In the genomic region with DNA sequence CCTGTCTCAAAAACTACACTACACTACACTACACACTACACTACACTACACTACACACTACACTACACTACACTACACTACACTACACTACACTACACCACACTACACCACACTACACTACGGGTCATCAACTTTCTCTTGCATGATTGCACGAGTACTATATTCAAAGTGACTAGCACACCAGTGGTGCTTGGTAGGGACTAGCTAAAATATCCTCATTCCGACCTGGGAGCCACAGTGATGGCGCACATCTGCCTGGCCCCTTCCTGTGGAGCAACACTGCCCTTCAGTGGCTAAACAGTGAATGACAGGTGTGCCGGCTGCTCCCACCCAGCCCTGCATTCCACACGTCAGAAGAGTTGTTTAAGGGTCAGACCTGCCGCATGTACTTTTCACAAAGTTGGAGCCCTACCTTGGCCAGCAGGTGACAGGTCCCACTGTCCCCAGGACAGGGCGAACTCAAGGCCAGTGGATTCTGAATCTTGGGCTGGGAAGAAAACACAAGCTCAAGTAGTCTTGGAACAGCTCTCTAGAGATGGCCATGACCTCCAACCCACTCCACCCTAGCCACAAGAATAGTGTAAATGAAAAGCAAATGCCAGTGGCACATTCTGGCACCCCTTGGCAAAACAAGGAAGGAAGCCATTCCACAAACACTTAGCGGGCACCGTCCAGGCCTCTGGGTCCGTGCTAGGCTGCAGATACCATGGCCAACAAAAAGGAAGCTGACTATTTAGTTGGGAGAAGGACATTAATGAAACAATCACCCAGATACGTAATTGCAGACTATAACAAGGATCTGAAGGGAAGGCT, we compare ENCODE assay signal across 1 cellular context.
A peak's percentile ranks its signal among the peaks of the same experiment; 100 is the strongest.
TF ChIP-seq lines count a peak whose summit lies in the region.

No MANE protein-coding gene starts in this region.

TF ChIP-seq in HepG2, 621 proteins besides CTCF, POLR2A, EP300 and RAD21 (continued from another document and continues in another):
- TF ChIP-seq HNRNPK (IDR thresholded peaks at IDR 0.05; ENCODE audit: low read depth, low read length, poor library complexity, severe bottlenecking) (no peak), ZNF121 (CRISPR knock-in tag; IDR thresholded peaks at IDR 0.05) (no peak), THAP11 (CRISPR knock-in tag; IDR thresholded peaks at IDR 0.05) (peak; percentile 46), CREB1 (IDR thresholded peaks at IDR 0.05) (peak; percentile 29; the same call in 1 of the 2 replicates), CREB1 (CRISPR knock-in tag; IDR thresholded peaks at IDR 0.05) (no peak), NFKB2 (CRISPR knock-in tag; IDR thresholded peaks at IDR 0.05; ENCODE audit: borderline replicate concordance) (peak; percentile 47; the same call in 1 of the 2 replicates), HOXA9 (CRISPR knock-in tag; IDR thresholded peaks at IDR 0.05; ENCODE audit: borderline replicate concordance) (0 out of 2 replicates have a peak, but pooled peaks have one; percentile 57), KDM4B (CRISPR knock-in tag; IDR thresholded peaks at IDR 0.05) (0 out of 2 replicates have a peak, but pooled peaks have one; percentile 21), ZNF331 (CRISPR knock-in tag; IDR thresholded peaks at IDR 0.05) (peak; percentile 81; the same call in 1 of the 2 replicates), SAP130 (CRISPR knock-in tag; IDR thresholded peaks at IDR 0.05; ENCODE audit: low read depth) (peak; percentile 44; the same call in 1 of the 2 replicates), SOX6 (IDR thresholded peaks at IDR 0.05) (no peak), SOX6 (CRISPR knock-in tag; IDR thresholded peaks at IDR 0.05) (peak; percentile 64), ISX (CRISPR knock-in tag; conservative IDR thresholded peaks at IDR 0.05) (no peak), KAT7 (CRISPR knock-in tag; IDR thresholded peaks at IDR 0.05; ENCODE audit: borderline replicate concordance) (peak; percentile 54; the same call in 1 of the 2 replicates), ZNF777 (CRISPR knock-in tag; IDR thresholded peaks at IDR 0.05) (no peak), NFE2 (CRISPR knock-in tag; IDR thresholded peaks at IDR 0.05) (peak; percentile 5; the same call in 1 of the 2 replicates), ETV5 (CRISPR knock-in tag; IDR thresholded peaks at IDR 0.05; ENCODE audit: borderline replicate concordance) (peak; percentile 34; the same call in 1 of the 2 replicates), ZNF468 (CRISPR knock-in tag; IDR thresholded peaks at IDR 0.05) (peak; percentile 77; the same call in 1 of the 2 replicates), MEIS1 (CRISPR knock-in tag; IDR thresholded peaks at IDR 0.05; ENCODE audit: borderline replicate concordance) (no peak), RORA (CRISPR knock-in tag; IDR thresholded peaks at IDR 0.05) (no peak), SRF (IDR thresholded peaks at IDR 0.05; ENCODE audit: low read depth, low read length) (no peak; the same call in 1 of the 2 replicates), MEIS2 (CRISPR knock-in tag; IDR thresholded peaks at IDR 0.05) (peak; percentile 59; the same call in 1 of the 2 replicates), MAFG (CRISPR knock-in tag; IDR thresholded peaks at IDR 0.05) (no peak), ZNF788 (CRISPR knock-in tag; IDR thresholded peaks at IDR 0.05; ENCODE audit: borderline replicate concordance) (peak; percentile 45; the same call in 1 of the 2 replicates), ZNF589 (CRISPR knock-in tag; conservative IDR thresholded peaks at IDR 0.05) (0 out of 2 replicates have a peak, but pooled peaks have one; percentile 43), ZNF350 (CRISPR knock-in tag; IDR thresholded peaks at IDR 0.05; ENCODE audit: borderline replicate concordance, low read depth) (peak; percentile 75; the same call in 1 of the 2 replicates), POLR2AphosphoS5 (IDR thresholded peaks at IDR 0.05; ENCODE audit: low read depth, low read length) (peak; percentile 19; the same call in 1 of the 2 replicates), HNF4G (IDR thresholded peaks at IDR 0.05; ENCODE audit: borderline replicate concordance, low read depth, low read length) (0 out of 2 replicates have a peak, but pooled peaks have one; percentile 44), HNF4G (CRISPR knock-in tag; IDR thresholded peaks at IDR 0.05; ENCODE audit: borderline replicate concordance, low read depth) (no peak)
- TF ChIP-seq, protein P1, sequence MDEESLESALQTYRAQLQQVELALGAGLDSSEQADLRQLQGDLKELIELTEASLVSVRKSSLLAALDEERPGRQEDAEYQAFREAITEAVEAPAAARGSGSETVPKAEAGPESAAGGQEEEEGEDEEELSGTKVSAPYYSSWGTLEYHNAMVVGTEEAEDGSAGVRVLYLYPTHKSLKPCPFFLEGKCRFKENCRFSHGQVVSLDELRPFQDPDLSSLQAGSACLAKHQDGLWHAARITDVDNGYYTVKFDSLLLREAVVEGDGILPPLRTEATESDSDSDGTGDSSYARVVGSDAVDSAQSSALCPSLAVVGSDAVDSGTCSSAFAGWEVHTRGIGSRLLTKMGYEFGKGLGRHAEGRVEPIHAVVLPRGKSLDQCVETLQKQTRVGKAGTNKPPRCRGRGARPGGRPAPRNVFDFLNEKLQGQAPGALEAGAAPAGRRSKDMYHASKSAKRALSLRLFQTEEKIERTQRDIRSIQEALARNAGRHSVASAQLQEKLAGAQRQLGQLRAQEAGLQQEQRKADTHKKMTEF (CRISPR knock-in tag; IDR thresholded peaks at IDR 0.05) = peak; percentile 54; the same call in 1 of the 2 replicates
- TF ChIP-seq, protein P2, sequence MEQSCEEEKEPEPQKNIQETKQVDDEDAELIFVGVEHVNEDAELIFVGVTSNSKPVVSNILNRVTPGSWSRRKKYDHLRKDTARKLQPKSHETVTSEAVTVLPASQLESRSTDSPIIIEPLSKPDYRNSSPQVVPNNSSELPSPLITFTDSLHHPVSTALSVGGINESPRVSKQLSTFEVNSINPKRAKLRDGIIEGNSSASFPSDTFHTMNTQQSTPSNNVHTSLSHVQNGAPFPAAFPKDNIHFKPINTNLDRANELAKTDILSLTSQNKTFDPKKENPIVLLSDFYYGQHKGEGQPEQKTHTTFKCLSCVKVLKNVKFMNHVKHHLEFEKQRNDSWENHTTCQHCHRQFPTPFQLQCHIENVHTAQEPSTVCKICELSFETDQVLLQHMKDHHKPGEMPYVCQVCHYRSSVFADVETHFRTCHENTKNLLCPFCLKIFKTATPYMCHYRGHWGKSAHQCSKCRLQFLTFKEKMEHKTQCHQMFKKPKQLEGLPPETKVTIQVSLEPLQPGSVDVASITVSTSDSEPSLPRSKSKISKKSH (CRISPR knock-in tag; IDR thresholded peaks at IDR 0.05; ENCODE audit: borderline replicate concordance) = peak; percentile 40; the same call in 1 of the 2 replicates
- TF ChIP-seq, protein P3, sequence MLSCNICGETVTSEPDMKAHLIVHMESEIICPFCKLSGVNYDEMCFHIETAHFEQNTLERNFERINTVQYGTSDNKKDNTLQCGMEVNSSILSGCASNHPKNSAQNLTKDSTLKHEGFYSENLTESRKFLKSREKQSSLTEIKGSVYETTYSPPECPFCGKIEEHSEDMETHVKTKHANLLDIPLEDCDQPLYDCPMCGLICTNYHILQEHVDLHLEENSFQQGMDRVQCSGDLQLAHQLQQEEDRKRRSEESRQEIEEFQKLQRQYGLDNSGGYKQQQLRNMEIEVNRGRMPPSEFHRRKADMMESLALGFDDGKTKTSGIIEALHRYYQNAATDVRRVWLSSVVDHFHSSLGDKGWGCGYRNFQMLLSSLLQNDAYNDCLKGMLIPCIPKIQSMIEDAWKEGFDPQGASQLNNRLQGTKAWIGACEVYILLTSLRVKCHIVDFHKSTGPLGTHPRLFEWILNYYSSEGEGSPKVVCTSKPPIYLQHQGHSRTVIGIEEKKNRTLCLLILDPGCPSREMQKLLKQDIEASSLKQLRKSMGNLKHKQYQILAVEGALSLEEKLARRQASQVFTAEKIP (CRISPR knock-in tag; IDR thresholded peaks at IDR 0.05; ENCODE audit: borderline replicate concordance) = no peak
- TF ChIP-seq, protein P4, sequence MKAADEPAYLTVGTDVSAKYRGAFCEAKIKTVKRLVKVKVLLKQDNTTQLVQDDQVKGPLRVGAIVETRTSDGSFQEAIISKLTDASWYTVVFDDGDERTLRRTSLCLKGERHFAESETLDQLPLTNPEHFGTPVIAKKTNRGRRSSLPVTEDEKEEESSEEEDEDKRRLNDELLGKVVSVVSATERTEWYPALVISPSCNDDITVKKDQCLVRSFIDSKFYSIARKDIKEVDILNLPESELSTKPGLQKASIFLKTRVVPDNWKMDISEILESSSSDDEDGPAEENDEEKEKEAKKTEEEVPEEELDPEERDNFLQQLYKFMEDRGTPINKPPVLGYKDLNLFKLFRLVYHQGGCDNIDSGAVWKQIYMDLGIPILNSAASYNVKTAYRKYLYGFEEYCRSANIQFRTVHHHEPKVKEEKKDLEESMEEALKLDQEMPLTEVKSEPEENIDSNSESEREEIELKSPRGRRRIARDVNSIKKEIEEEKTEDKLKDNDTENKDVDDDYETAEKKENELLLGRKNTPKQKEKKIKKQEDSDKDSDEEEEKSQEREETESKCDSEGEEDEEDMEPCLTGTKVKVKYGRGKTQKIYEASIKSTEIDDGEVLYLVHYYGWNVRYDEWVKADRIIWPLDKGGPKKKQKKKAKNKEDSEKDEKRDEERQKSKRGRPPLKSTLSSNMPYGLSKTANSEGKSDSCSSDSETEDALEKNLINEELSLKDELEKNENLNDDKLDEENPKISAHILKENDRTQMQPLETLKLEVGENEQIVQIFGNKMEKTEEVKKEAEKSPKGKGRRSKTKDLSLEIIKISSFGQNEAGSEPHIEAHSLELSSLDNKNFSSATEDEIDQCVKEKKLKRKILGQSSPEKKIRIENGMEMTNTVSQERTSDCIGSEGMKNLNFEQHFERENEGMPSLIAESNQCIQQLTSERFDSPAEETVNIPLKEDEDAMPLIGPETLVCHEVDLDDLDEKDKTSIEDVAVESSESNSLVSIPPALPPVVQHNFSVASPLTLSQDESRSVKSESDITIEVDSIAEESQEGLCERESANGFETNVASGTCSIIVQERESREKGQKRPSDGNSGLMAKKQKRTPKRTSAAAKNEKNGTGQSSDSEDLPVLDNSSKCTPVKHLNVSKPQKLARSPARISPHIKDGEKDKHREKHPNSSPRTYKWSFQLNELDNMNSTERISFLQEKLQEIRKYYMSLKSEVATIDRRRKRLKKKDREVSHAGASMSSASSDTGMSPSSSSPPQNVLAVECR (CRISPR knock-in tag; IDR thresholded peaks at IDR 0.05; ENCODE audit: borderline replicate concordance) = peak; percentile 28; the same call in 1 of the 2 replicates
- TF ChIP-seq, protein P5, sequence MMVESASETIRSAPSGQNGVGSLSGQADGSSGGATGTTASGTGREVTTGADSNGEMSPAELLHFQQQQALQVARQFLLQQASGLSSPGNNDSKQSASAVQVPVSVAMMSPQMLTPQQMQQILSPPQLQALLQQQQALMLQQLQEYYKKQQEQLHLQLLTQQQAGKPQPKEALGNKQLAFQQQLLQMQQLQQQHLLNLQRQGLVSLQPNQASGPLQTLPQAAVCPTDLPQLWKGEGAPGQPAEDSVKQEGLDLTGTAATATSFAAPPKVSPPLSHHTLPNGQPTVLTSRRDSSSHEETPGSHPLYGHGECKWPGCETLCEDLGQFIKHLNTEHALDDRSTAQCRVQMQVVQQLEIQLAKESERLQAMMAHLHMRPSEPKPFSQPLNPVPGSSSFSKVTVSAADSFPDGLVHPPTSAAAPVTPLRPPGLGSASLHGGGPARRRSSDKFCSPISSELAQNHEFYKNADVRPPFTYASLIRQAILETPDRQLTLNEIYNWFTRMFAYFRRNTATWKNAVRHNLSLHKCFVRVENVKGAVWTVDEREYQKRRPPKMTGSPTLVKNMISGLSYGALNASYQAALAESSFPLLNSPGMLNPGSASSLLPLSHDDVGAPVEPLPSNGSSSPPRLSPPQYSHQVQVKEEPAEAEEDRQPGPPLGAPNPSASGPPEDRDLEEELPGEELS (CRISPR knock-in tag; IDR thresholded peaks at IDR 0.05) = no peak
- TF ChIP-seq, protein P6, sequence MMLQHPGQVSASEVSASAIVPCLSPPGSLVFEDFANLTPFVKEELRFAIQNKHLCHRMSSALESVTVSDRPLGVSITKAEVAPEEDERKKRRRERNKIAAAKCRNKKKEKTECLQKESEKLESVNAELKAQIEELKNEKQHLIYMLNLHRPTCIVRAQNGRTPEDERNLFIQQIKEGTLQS (CRISPR knock-in tag; IDR thresholded peaks at IDR 0.05) = peak; percentile 25; the same call in 1 of the 2 replicates
- TF ChIP-seq, protein P7, sequence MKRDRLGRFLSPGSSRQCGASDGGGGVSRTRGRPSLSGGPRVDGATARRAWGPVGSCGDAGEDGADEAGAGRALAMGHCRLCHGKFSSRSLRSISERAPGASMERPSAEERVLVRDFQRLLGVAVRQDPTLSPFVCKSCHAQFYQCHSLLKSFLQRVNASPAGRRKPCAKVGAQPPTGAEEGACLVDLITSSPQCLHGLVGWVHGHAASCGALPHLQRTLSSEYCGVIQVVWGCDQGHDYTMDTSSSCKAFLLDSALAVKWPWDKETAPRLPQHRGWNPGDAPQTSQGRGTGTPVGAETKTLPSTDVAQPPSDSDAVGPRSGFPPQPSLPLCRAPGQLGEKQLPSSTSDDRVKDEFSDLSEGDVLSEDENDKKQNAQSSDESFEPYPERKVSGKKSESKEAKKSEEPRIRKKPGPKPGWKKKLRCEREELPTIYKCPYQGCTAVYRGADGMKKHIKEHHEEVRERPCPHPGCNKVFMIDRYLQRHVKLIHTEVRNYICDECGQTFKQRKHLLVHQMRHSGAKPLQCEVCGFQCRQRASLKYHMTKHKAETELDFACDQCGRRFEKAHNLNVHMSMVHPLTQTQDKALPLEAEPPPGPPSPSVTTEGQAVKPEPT (CRISPR knock-in tag; IDR thresholded peaks at IDR 0.05; ENCODE audit: low read depth) = 0 out of 2 replicates have a peak, but pooled peaks have one; percentile 25
- TF ChIP-seq, protein P8, sequence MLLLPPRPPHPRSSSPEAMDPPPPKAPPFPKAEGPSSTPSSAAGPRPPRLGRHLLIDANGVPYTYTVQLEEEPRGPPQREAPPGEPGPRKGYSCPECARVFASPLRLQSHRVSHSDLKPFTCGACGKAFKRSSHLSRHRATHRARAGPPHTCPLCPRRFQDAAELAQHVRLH (CRISPR knock-in tag; IDR thresholded peaks at IDR 0.05; ENCODE audit: borderline replicate concordance, low read depth) = peak; percentile 78; the same call in 1 of the 2 replicates
- TF ChIP-seq, protein P9, sequence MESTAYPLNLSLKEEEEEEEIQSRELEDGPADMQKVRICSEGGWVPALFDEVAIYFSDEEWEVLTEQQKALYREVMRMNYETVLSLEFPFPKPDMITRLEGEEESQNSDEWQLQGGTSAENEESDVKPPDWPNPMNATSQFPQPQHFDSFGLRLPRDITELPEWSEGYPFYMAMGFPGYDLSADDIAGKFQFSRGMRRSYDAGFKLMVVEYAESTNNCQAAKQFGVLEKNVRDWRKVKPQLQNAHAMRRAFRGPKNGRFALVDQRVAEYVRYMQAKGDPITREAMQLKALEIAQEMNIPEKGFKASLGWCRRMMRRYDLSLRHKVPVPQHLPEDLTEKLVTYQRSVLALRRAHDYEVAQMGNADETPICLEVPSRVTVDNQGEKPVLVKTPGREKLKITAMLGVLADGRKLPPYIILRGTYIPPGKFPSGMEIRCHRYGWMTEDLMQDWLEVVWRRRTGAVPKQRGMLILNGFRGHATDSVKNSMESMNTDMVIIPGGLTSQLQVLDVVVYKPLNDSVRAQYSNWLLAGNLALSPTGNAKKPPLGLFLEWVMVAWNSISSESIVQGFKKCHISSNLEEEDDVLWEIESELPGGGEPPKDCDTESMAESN (CRISPR knock-in tag; conservative IDR thresholded peaks at IDR 0.05) = peak; percentile 68; the same call in 1 of the 2 replicates
